Comparison of ENCODE assay signal across 1 cellular context in the genomic region with DNA sequence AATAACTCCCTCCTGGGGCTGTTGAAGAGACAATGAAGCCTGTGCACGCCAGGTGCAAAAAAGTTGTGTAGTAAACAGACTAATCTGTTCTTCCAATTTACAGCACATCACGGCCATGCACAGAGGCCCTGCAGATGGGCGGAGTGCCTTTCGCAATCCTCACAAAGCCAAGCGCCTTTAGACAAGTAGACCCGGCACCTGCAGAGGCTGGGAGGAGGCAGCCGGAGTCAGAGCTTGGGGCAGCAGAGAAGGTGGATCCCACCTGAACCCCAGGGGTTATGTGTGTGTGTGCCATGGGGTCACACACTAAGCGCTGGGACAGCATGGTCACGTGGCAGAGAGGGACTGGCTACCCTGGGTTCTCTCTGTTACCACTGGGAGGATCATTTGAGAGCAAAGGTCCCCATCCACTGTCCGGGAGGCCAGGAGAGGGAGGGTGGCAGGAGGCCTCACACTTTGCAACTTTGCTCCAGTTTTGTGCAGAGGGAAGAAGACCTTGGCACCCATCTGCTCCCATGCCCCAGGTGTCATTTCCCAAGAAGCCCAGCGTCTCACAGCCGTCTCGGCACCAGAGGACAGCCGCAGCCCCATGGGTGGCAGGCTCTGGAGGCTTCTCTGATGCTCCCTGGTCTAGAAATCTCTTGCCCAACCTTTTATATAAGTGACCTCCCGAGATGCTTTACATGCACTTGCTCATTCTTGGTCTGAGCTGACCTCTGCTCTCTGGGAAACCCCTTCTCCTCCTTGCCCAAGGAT.
TF ChIP-seq lines count a peak whose summit lies in the region.

No MANE protein-coding gene starts in this region.

TF ChIP-seq in HepG2, 621 proteins besides CTCF, POLR2A, EP300 and RAD21 (continued from another document and continues in another):
- TF ChIP-seq, protein P1, sequence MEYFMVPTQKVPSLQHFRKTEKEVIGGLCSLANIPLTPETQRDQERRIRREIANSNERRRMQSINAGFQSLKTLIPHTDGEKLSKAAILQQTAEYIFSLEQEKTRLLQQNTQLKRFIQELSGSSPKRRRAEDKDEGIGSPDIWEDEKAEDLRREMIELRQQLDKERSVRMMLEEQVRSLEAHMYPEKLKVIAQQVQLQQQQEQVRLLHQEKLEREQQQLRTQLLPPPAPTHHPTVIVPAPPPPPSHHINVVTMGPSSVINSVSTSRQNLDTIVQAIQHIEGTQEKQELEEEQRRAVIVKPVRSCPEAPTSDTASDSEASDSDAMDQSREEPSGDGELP (IDR thresholded peaks at IDR 0.05; ENCODE audit: borderline replicate concordance, low read depth) = no peak
- TF ChIP-seq, protein P2, sequence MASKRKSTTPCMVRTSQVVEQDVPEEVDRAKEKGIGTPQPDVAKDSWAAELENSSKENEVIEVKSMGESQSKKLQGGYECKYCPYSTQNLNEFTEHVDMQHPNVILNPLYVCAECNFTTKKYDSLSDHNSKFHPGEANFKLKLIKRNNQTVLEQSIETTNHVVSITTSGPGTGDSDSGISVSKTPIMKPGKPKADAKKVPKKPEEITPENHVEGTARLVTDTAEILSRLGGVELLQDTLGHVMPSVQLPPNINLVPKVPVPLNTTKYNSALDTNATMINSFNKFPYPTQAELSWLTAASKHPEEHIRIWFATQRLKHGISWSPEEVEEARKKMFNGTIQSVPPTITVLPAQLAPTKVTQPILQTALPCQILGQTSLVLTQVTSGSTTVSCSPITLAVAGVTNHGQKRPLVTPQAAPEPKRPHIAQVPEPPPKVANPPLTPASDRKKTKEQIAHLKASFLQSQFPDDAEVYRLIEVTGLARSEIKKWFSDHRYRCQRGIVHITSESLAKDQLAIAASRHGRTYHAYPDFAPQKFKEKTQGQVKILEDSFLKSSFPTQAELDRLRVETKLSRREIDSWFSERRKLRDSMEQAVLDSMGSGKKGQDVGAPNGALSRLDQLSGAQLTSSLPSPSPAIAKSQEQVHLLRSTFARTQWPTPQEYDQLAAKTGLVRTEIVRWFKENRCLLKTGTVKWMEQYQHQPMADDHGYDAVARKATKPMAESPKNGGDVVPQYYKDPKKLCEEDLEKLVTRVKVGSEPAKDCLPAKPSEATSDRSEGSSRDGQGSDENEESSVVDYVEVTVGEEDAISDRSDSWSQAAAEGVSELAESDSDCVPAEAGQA (IDR thresholded peaks at IDR 0.05; ENCODE audit: low read depth) = no peak
- TF ChIP-seq, protein P2 (CRISPR knock-in tag; IDR thresholded peaks at IDR 0.05; ENCODE audit: borderline replicate concordance) = no peak
- TF ChIP-seq, protein P3, sequence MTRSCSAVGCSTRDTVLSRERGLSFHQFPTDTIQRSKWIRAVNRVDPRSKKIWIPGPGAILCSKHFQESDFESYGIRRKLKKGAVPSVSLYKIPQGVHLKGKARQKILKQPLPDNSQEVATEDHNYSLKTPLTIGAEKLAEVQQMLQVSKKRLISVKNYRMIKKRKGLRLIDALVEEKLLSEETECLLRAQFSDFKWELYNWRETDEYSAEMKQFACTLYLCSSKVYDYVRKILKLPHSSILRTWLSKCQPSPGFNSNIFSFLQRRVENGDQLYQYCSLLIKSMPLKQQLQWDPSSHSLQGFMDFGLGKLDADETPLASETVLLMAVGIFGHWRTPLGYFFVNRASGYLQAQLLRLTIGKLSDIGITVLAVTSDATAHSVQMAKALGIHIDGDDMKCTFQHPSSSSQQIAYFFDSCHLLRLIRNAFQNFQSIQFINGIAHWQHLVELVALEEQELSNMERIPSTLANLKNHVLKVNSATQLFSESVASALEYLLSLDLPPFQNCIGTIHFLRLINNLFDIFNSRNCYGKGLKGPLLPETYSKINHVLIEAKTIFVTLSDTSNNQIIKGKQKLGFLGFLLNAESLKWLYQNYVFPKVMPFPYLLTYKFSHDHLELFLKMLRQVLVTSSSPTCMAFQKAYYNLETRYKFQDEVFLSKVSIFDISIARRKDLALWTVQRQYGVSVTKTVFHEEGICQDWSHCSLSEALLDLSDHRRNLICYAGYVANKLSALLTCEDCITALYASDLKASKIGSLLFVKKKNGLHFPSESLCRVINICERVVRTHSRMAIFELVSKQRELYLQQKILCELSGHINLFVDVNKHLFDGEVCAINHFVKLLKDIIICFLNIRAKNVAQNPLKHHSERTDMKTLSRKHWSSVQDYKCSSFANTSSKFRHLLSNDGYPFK (CRISPR knock-in tag; IDR thresholded peaks at IDR 0.05; ENCODE audit: borderline replicate concordance) = peak; percentile 17; the same call in 1 of the 2 replicates
- TF ChIP-seq ZNF460 (CRISPR knock-in tag; IDR thresholded peaks at IDR 0.05; ENCODE audit: borderline replicate concordance) (no peak), ZNF878 (CRISPR knock-in tag; IDR thresholded peaks at IDR 0.05) (no peak), HMG20A (CRISPR knock-in tag; IDR thresholded peaks at IDR 0.05; ENCODE audit: borderline replicate concordance) (no peak), JARID2 (CRISPR knock-in tag; IDR thresholded peaks at IDR 0.05; ENCODE audit: insufficient replicate concordance) (no peak), IRF9 (CRISPR knock-in tag; IDR thresholded peaks at IDR 0.05; ENCODE audit: borderline replicate concordance) (no peak), KMT2A (CRISPR knock-in tag; IDR thresholded peaks at IDR 0.05) (no peak), ZNF646 (CRISPR knock-in tag; IDR thresholded peaks at IDR 0.05) (no peak), NFAT5 (CRISPR knock-in tag; IDR thresholded peaks at IDR 0.05) (no peak), MYC (CRISPR knock-in tag; IDR thresholded peaks at IDR 0.05; ENCODE audit: borderline replicate concordance) (peak; percentile 56; the same call in 1 of the 2 replicates), ZNF343 (CRISPR knock-in tag; IDR thresholded peaks at IDR 0.05) (no peak), ZNF746 (CRISPR knock-in tag; IDR thresholded peaks at IDR 0.05) (peak; percentile 65; the same call in 1 of the 2 replicates)
- TF ChIP-seq, protein P4, sequence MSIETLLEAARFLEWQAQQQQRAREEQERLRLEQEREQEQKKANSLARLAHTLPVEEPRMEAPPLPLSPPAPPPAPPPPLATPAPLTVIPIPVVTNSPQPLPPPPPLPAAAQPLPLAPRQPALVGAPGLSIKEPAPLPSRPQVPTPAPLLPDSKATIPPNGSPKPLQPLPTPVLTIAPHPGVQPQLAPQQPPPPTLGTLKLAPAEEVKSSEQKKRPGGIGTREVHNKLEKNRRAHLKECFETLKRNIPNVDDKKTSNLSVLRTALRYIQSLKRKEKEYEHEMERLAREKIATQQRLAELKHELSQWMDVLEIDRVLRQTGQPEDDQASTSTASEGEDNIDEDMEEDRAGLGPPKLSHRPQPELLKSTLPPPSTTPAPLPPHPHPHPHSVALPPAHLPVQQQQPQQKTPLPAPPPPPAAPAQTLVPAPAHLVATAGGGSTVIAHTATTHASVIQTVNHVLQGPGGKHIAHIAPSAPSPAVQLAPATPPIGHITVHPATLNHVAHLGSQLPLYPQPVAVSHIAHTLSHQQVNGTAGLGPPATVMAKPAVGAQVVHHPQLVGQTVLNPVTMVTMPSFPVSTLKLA (IDR thresholded peaks at IDR 0.05) = no peak
- TF ChIP-seq, protein P5, sequence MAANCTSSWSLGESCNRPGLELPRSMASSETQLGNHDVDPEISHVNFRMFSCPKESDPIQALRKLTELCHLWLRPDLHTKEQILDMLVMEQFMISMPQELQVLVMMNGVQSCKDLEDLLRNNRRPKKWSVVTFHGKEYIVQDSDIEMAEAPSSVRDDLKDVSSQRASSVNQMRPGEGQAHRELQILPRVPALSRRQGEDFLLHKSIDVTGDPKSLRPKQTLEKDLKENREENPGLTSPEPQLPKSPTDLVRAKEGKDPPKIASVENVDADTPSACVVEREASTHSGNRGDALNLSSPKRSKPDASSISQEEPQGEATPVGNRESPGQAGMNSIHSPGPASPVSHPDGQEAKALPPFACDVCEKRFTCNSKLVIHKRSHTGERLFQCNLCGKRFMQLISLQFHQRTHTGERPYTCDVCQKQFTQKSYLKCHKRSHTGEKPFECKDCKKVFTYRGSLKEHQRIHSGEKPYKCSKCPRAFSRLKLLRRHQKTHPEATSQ (CRISPR knock-in tag; IDR thresholded peaks at IDR 0.05; ENCODE audit: borderline replicate concordance) = no peak
